Comparison of ENCODE assay signal across 9 cellular contexts in genomic region chr13:110680852-110681251, GRCh38. TPM values are rescaled to one million over a fixed set of nuclear protein-coding genes. Genes with fewer than 3 reads are reported as not detected.
DNase-seq lines count a peak whose midpoint lies in the region; ATAC-seq and TF ChIP-seq lines count a peak whose summit lies in the region.
"Had no signal": no experiment of that assay in that cellular context is flagged by ENCODE, and none has a peak within 500 bp of the region (broad histone marks: within the 10 kb centered on the region; RNA-seq: fewer than 3 reads in every experiment).

No MANE protein-coding gene starts in this region.

- H3K27me3 Mint-ChIP-seq in CD4-positive, alpha-beta memory T cell: no peaks in the 10 kb centered on the region

- POLR2A ChIA-PET in CD4-positive, alpha-beta memory T cell (lab: Charles Lee; ENCODE audit: partially characterized antibody): interaction anchor here (0.6 to 1.0 kb wide), 2 partner anchors 33 to 34 kb away, joined by 3 to 4 read pairs; partner anchors contain the start of gene ING1

- H3K4me3 ChIP-seq in CD4-positive, alpha-beta memory T cell (ENCODE audit: low read length in 2 of 2): no peak overlapping the region
- H3K4me3 ChIP-seq in HAP-1: no peak overlapping the region
- H3K4me3 ChIP-seq in WI38 (ENCODE audit: low read depth, low read length): no peak overlapping the region
- H3K4me3 ChIP-seq in right lobe of liver: no peak overlapping the region
- no peak overlapping the region for H3K4me3 ChIP-seq in esophagus squamous epithelium

- peak in 4 of 5 donors; percentile 12 to 22 (median 20) for DNase-seq in CD4-positive, alpha-beta memory T cell
- DNase-seq in HAP-1 (ENCODE audit: low spot score in 2 of 2): peak; percentile 12 to 45
- no peak for DNase-seq in right lobe of liver
- DNase-seq in esophagus squamous epithelium (lab: John Stamatoyannopoulos, UW): no peak
- DNase-seq: right cardiac atrium had no signal

- no peaks in the 10 kb centered on the region for H3K9me3 ChIP-seq in CD4-positive, alpha-beta memory T cell (ENCODE audit: control insufficient read depth in 1 of 2, low read length in 2 of 2)
- H3K9me3 ChIP-seq in HAP-1 (no peaks in the 10 kb centered on the region), right lobe of liver (no peaks in the 10 kb centered on the region), esophagus squamous epithelium (no peaks in the 10 kb centered on the region)

- intact Hi-C loops in CD4-positive, alpha-beta memory T cell (cut with micrococcal nuclease): no loop called here
- intact Hi-C loops in right lobe of liver (cut with DNase I) (loop anchor here in 1 of 2 donors (10.0 kb wide), 1 partner anchor 134 kb away; no protein-coding TSS in a partner anchor), esophagus squamous epithelium (cut with DNase I) (no loop called here)

- TF ChIP-seq POLR2A in right lobe of liver (IDR thresholded peaks at IDR 0.05) (no peak), esophagus squamous epithelium (IDR thresholded peaks at IDR 0.05) (no peak)

- no peak overlapping the region for H3K4me3 Mint-ChIP-seq in CD4-positive, alpha-beta memory T cell

- H3K27me3 ChIP-seq in CD4-positive, alpha-beta memory T cell (ENCODE audit: insufficient read depth, low read length): no peaks in the 10 kb centered on the region
- no peaks in the 10 kb centered on the region for H3K27me3 ChIP-seq in HAP-1 (ENCODE audit: low read depth)
- no peaks in the 10 kb centered on the region for H3K27me3 ChIP-seq in right lobe of liver
- no peaks in the 10 kb centered on the region for H3K27me3 ChIP-seq in esophagus squamous epithelium

- peaks cover 6 to 21% (median 11%) of the 10 kb centered on the region in 4 donors for H3K4me1 Mint-ChIP-seq in CD4-positive, alpha-beta memory T cell

- no peaks in the 10 kb centered on the region for H3K4me1 ChIP-seq in CD4-positive, alpha-beta memory T cell (ENCODE audit: insufficient read depth, low read length)
- no peaks in the 10 kb centered on the region for H3K4me1 ChIP-seq in HAP-1
- peaks cover 0 to 26% (median 11%) of the 10 kb centered on the region in 4 donors for H3K4me1 ChIP-seq in right lobe of liver
- no peaks in the 10 kb centered on the region for H3K4me1 ChIP-seq in esophagus squamous epithelium

- CTCF ChIA-PET in CD4-positive, alpha-beta memory T cell (lab: Charles Lee; ENCODE audit: partially characterized antibody): interaction anchor here (0.7 to 4.7 kb wide), 6 partner anchors 12 to 141 kb away, joined by 3 to 80 read pairs (median 3); no protein-coding TSS in a partner anchor

- ATAC-seq in right lobe of liver (peak in 3 of 4 donors; percentile 20 to 48 (median 27)), HG02870 (IDR thresholded peaks at IDR 0.05; ENCODE audit: unreplicated experiment) (no peak), HG02840 (IDR thresholded peaks at IDR 0.05; ENCODE audit: low FRiP score, unreplicated experiment) (no peak), GM21360 (IDR thresholded peaks at IDR 0.05; ENCODE audit: unreplicated experiment) (no peak)

- no peaks in the 10 kb centered on the region for H3K9me3 Mint-ChIP-seq in CD4-positive, alpha-beta memory T cell

- H3K27ac ChIP-seq in CD4-positive, alpha-beta memory T cell (ENCODE audit: low read depth, low read length): no peak overlapping the region
- H3K27ac ChIP-seq in right lobe of liver (no peak overlapping the region), esophagus squamous epithelium (no peak overlapping the region)

- H3K36me3 ChIP-seq in CD4-positive, alpha-beta memory T cell (ENCODE audit: insufficient read depth, low read length): peaks cover 41% of the 10 kb centered on the region
- peaks cover 50% of the 10 kb centered on the region for H3K36me3 ChIP-seq in HAP-1 (replicated peaks)
- H3K36me3 ChIP-seq in right lobe of liver: peaks cover 0 to 31% (median 6%) of the 10 kb centered on the region in 4 donors
- peaks cover 9 to 92% (median 17%) of the 10 kb centered on the region in 3 donors for H3K36me3 ChIP-seq in esophagus squamous epithelium

- TF ChIP-seq CTCF in WI38 (IDR thresholded peaks at IDR 0.05; ENCODE audit: low read depth, low read length) (peak; percentile 43), right lobe of liver (IDR thresholded peaks at IDR 0.05) (peak; percentile 22 to 40 (median 35)), esophagus squamous epithelium (IDR thresholded peaks at IDR 0.05) (peak in 3 of 6 experiments; percentile 8 to 21 (median 11))

- peaks cover 43 to 61% of the 10 kb centered on the region in 2 donors for H3K36me3 Mint-ChIP-seq in CD4-positive, alpha-beta memory T cell

- in situ Hi-C loops in HAP-1 (cut with MboI; ENCODE audit: low sequenced_read_pairs): no loop called here

- 80% methylated on average over 1 of the region's 7 CpGs for WGBS in right lobe of liver (ENCODE audit: insufficient coverage, low coverage, low lambda C conversion rate, missing lambda C conversion rate)
- 73 to 86% methylated on average over 1 to 5 of the region's 7 CpGs for WGBS in esophagus squamous epithelium, 2 donors

- no peak overlapping the region for H3K27ac Mint-ChIP-seq in CD4-positive, alpha-beta memory T cell

RNA-seq across cellular contexts. Expression of gene CARS2, which starts 25.1 kb away (rescaled TPM):
- total RNA-seq in CD4-positive, alpha-beta memory T cell: 100 to 1,000 TPM in 1 of 2 experiments, 10 to 100 TPM in 1; 99.9 to 102 TPM
- polyA plus RNA-seq in CD4-positive, alpha-beta memory T cell: 10 to 100 TPM; 36.0 to 59.3 TPM
- 10 to 100 TPM; 22.0 to 53.2 (median 27.3) TPM for total RNA-seq in right lobe of liver
- 10 to 100 TPM; 24.9 to 54.9 (median 33.5) TPM for total RNA-seq in esophagus squamous epithelium

RNA-seq across cellular contexts. Expression of gene ING1, which starts 32.6 kb away (rescaled TPM):
- 10 to 100 TPM; 27.4 to 29.4 TPM for total RNA-seq in CD4-positive, alpha-beta memory T cell
- polyA plus RNA-seq in CD4-positive, alpha-beta memory T cell: 10 to 100 TPM in 1 of 2 donors, 1 to 10 TPM in 1; 9.1 to 16.7 TPM
- total RNA-seq in right lobe of liver: 10 to 100 TPM in 3 of 6 experiments, 1 to 10 TPM in 3; 3.8 to 12.0 (median 8.8) TPM
- 10 to 100 TPM in 2 of 4 donors, 1 to 10 TPM in 2; 6.3 to 15.4 (median 8.7) TPM for total RNA-seq in esophagus squamous epithelium

Comparison
In these comparisons a context has a peak if more than half of its experiments do, and no peak if none do; other contexts are left out.
1. DNase-seq: peak in CD4-positive, alpha-beta memory T cell (4 of 5) and HAP-1 (2 of 2); none in right lobe of liver (0 of 3) and esophagus squamous epithelium (single experiment).
2. ATAC-seq: peak in right lobe of liver (3 of 4); none in HG02870 (single experiment), HG02840 (single experiment) and GM21360 (single experiment).